Comparison of ENCODE assay signal across 18 cellular contexts in the genomic region with DNA sequence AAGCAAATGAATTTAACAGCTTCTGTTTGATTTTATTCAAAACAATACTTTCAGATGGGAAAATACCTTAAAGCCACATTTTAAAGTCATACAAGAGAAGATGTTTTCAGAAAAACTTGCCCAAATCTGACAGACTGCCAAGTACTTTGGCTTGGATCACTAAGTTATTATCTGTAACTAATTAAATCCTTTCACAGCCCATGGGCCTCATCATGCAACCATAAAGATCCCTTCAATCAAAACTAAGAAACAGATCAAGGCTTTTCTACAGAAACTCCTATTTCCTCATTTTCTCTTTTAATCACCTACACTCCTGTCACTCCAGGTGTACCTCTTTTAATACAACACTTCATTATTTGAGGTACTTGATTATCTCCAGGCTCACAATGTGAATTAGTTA. TPM values are rescaled to one million over a fixed set of nuclear protein-coding genes. Genes with fewer than 3 reads are reported as not detected.
DNase-seq lines count a peak whose midpoint lies in the region; ATAC-seq, FAIRE-seq and TF ChIP-seq lines count a peak whose summit lies in the region.
"Had no signal": no experiment of that assay in that cellular context is flagged by ENCODE, and none has a peak within 500 bp of the region (broad histone marks: within the 10 kb centered on the region; RNA-seq: fewer than 3 reads in every experiment).

No MANE protein-coding gene starts in this region.

- peak; percentile 38 for FAIRE-seq in GM12892 (lab: Jason Lieb, UNC)

- DNase-seq in GM12892 (ENCODE audit: insufficient read length) (no peak), HFF-Myc (ENCODE audit: extremely low read depth, low read depth) (peak; percentile 12), iris pigment epithelial cell (ENCODE audit: low read depth) (peak; percentile 8), NCI-H1092 (lab: John Stamatoyannopoulos, UW) (no peak), left colon (no peak)
- DNase-seq: activated effector memory CD4-positive, alpha-beta T cell treated with Interleukin-2 at 50 U/mL for 16 hours; amygdala; DMS79 treated with DMSO at 0.1 percent for 48 hours; mammary epithelial cell; natural killer cell; NCI-H226; SHP77 treated with DMSO at 0.1 percent for 48 hours; tibial artery had no signal

- ATAC-seq in HG02970 (IDR thresholded peaks at IDR 0.05; ENCODE audit: low FRiP score, unreplicated experiment) (no peak), HG03378 (IDR thresholded peaks at IDR 0.05; ENCODE audit: unreplicated experiment) (no peak), left colon (no peak)
- ATAC-seq: activated CD4-positive, CD25-positive, alpha-beta regulatory T cell treated with anti-CD3 and anti-CD28 coated beads, Interleukin-2, amount 50 U/mL, for 24 hours; natural killer cell had no signal

- no peak for TF ChIP-seq POLR2A in GM12892 (IDR thresholded peaks at IDR 0.05; ENCODE audit: low read depth, low read length)

- no peak for TF ChIP-seq CTCF in HFF-Myc (IDR thresholded peaks at IDR 0.05; ENCODE audit: low read depth, low read length, missing control alignments)
- no peak for TF ChIP-seq CTCF in VCaP (conservative IDR thresholded peaks at IDR 0.05)

- no peak overlapping the region for H3K4me3 ChIP-seq in HFF-Myc (replicated peaks; ENCODE audit: low read depth, low read length)
- H3K4me3 ChIP-seq: smooth muscle cell, tibial artery had no signal

- intact Hi-C loops in left colon (cut with DNase I, micrococcal nuclease), result no loop called here

- peak overlapping the region; percentile 1; the same call in 1 of the 2 replicates for H3K27ac ChIP-seq in VCaP
- H3K27ac ChIP-seq: tibial artery had no signal

RNA-seq across cellular contexts. Expression of gene BLTP3B, which starts 28.1 kb away (rescaled TPM):
- polyA plus RNA-seq in GM12892 (2012; ENCODE audit: missing spikeins), result 13.7 TPM
- total RNA-seq in left colon, result 10 to 100 TPM; 24.1 to 24.7 TPM

Comparison
In these comparisons a context has a peak if more than half of its experiments do, and no peak if none do; other contexts are left out.
1. DNase-seq: peak in HFF-Myc (single experiment) and iris pigment epithelial cell (single experiment); none in GM12892 (single experiment), NCI-H1092 (single experiment) and left colon (0 of 2).